In the genomic region with DNA sequence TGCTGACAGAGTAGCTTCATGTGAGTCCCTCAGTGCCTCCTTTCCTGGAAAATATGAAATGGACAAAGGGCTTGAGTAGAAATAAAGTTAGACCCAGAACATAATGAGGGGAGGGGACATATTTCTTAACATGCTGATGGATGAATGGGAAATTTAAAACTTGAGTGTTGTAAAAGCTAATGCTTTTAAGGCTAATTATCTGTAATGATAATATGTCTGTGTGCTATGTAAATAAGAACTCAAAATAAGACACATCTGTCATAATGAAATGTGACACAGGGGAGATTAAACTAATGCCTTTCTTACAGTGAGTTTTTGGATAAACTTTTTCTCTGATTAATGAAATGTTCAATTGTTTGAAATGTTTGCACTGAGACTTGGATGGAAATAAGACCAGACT, we compare ENCODE assay signal across 17 cellular contexts.
"Had no signal": no experiment of that assay in that cellular context is flagged by ENCODE, and none has a peak within 500 bp of the region (broad histone marks: within the 10 kb centered on the region; RNA-seq: fewer than 3 reads in every experiment).

No MANE protein-coding gene starts in this region.

- DNase-seq: effector memory CD4-positive, alpha-beta T cell; foreskin keratinocyte; heart left ventricle; kidney; natural killer cell; occipital lobe; ovary; posterior cingulate gyrus; psoas muscle; right cardiac atrium; sigmoid colon; stimulated activated CD4-positive, alpha-beta T cell treated with anti-CD3 and anti-CD28 coated beads, Interleukin-2, amount 100 ng/mL, for 24 hours; stimulated activated CD4-positive, alpha-beta T cell treated with anti-CD3 and anti-CD28 coated beads, Interleukin-4, amount 100 ng/mL, for 24 hours; stimulated activated naive CD4-positive, alpha-beta T cell treated with Interleukin-2 at 50 U/mL for 16 hours; stomach; thyroid gland; trophoblast cell had no signal
